In the genomic region with DNA sequence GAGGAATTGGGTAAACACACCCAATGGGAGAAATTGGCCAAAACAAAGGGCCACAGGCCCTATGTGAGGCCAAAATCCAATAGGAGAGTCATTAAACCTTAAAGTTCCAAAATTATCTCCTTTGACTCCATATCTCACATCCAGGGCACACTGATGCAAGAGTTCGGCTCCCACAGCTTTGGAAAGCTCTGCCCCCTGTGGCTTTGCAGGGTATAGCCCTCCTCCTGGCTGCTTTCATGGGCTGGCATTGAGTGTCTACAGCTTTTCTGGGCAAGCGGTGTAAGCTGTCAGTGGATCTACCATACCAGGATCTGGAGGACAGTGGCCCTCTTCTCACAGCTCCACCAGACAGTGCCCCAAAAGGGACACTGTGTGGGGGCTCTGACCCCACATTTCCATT, we compare ENCODE assay signal across 20 cellular contexts.
DNase-seq lines count a peak whose midpoint lies in the region; ATAC-seq and TF ChIP-seq lines count a peak whose summit lies in the region.
"Had no signal": no experiment of that assay in that cellular context is flagged by ENCODE, and none has a peak within 500 bp of the region (broad histone marks: within the 10 kb centered on the region; RNA-seq: fewer than 3 reads in every experiment).

No MANE protein-coding gene starts in this region.

- no TSS peak for BruUV-seq in HCT116 (replicated peaks; lab: Mats Ljungman, UMichigan)

- H3K4me1 Mint-ChIP-seq in WTC11 (peaks cover 6% of the 10 kb centered on the region; the same call in 1 of the 2 replicates), osteocyte (ENCODE audit: unreplicated experiment) (no peaks in the 10 kb centered on the region)
- H3K4me1 Mint-ChIP-seq: activated CD4-positive, alpha-beta T cell treated with anti-CD3 and anti-CD28 coated beads, Interleukin-2, amount 10 ng/mL, durations not matched to agents 7 days and 5 days had no signal

- no peaks in the 10 kb centered on the region for H3K9me2 ChIP-seq in HCT116 (ENCODE audit: insufficient read depth)

- CTCF ChIA-PET in HCT116 (lab: Charles Lee) (interaction anchor here (1.3 to 1.7 kb wide), 2 partner anchors 10 to 12 kb away, joined by 4 to 5 read pairs; no protein-coding TSS in a partner anchor), WTC11 (lab: Charles Lee) (interaction anchor here (1.4 kb wide), 2 partner anchors 12 to 13 kb away, joined by 3 to 5 read pairs; no protein-coding TSS in a partner anchor)

- POLR2A ChIA-PET in HCT116 (lab: Charles Lee): no interaction called here
- POLR2A ChIA-PET in WTC11 (lab: Charles Lee): no interaction called here

- H3K36me3 ChIP-seq in BE2C (no peaks in the 10 kb centered on the region), HCT116 (ENCODE audit: control insufficient read depth in 1 of 2, insufficient read depth in 2 of 2, low read length in 2 of 2) (no peaks in the 10 kb centered on the region)
- H3K36me3 ChIP-seq: colonic mucosa, gastrocnemius medialis, upper lobe of left lung had no signal

- no peak overlapping the region for H3K4me2 ChIP-seq in HCT116 (ENCODE audit: low read length)

- no peak overlapping the region for H2AFZ ChIP-seq in HCT116 (ENCODE audit: low read depth, low read length, poor library complexity, severe bottlenecking)

- ATAC-seq in HCT116 (peak; percentile 84), WTC11 (peak; percentile 53; the same call in 1 of the 2 replicates), foreskin keratinocyte (no peak), left colon (no peak)
- ATAC-seq: gastrocnemius medialis; stimulated activated naive CD8-positive, alpha-beta T cell treated with anti-CD3 and anti-CD28 coated beads, Interleukin-15, Interleukin-2, amounts not matched to agents 100 U/mL and 50 U/mL, for 24 hours had no signal

- no peak overlapping the region for H3K4me3 ChIP-seq in BE2C (ENCODE audit: low read depth, low read length)
- no peak overlapping the region for H3K4me3 ChIP-seq in HCT116 (replicated peaks in 1 of 2; ENCODE audit: low read depth in 1 of 2, low read length in 2 of 2)
- H3K4me3 ChIP-seq: colonic mucosa, gastrocnemius medialis, upper lobe of left lung had no signal

- no peaks in the 10 kb centered on the region for H3K79me2 ChIP-seq in HCT116 (ENCODE audit: insufficient read depth, low read length)

- no peak for TF ChIP-seq POLR2A in HCT116 (IDR thresholded peaks at IDR 0.05; ENCODE audit: borderline replicate concordance, extremely low read depth, insufficient read depth, insufficient read length)

- H3K27ac Mint-ChIP-seq in WTC11: no peak overlapping the region
- H3K27ac Mint-ChIP-seq in osteocyte (ENCODE audit: unreplicated experiment): no peak overlapping the region
- H3K27ac Mint-ChIP-seq: activated CD4-positive, alpha-beta T cell treated with anti-CD3 and anti-CD28 coated beads, Interleukin-2, amount 10 ng/mL, durations not matched to agents 7 days and 5 days had no signal

- TF ChIP-seq CTCF in BE2C (IDR thresholded peaks at IDR 0.05; ENCODE audit: low read depth, low read length) (peak; percentile 14; the same call in 1 of the 2 replicates), HCT116 (IDR thresholded peaks at IDR 0.05 in 2 of 3, conservative IDR thresholded peaks at IDR 0.05 in 1 of 3; ENCODE audit: borderline replicate concordance in 1 of 3, insufficient read depth in 1 of 3, low read depth in 2 of 3, low read length in 2 of 3) (peak in 2 of 3 experiments; percentile 41 to 42; a peak in 4 of 6 replicates), WTC11 (IDR thresholded peaks at IDR 0.05) (no peak), foreskin keratinocyte (conservative IDR thresholded peaks at IDR 0.05) (peak; percentile 37), osteocyte (IDR thresholded peaks at IDR 0.05) (no peak)

- H3K36me3 Mint-ChIP-seq in WTC11 (peaks cover 22% of the 10 kb centered on the region), osteocyte (ENCODE audit: unreplicated experiment) (no peaks in the 10 kb centered on the region)

- H3K4me1 ChIP-seq in BE2C (no peaks in the 10 kb centered on the region), HCT116 (ENCODE audit: control insufficient read depth in 1 of 2, insufficient read depth in 2 of 2, low read length in 2 of 2) (no peaks in the 10 kb centered on the region), foreskin keratinocyte (no peaks in the 10 kb centered on the region)
- H3K4me1 ChIP-seq: colonic mucosa, gastrocnemius medialis, upper lobe of left lung had no signal

- no peak for TF ChIP-seq RAD21 in HCT116 (IDR thresholded peaks at IDR 0.05; ENCODE audit: low read depth)

- peaks cover 28% of the 10 kb centered on the region for H3K9me3 Mint-ChIP-seq in WTC11
- no peaks in the 10 kb centered on the region for H3K9me3 Mint-ChIP-seq in osteocyte (ENCODE audit: unreplicated experiment)

- H3K9me3 ChIP-seq in BE2C (no peaks in the 10 kb centered on the region), HCT116 (ENCODE audit: control insufficient read depth in 1 of 2, insufficient read depth in 1 of 2, low read depth in 1 of 2, low read length in 2 of 2) (peaks cover 0 to 6% of the 10 kb centered on the region in 2 experiments; a peak in 1 of 4 replicates)
- H3K9me3 ChIP-seq: colonic mucosa, gastrocnemius medialis had no signal

- H3K27ac ChIP-seq in HCT116 (ENCODE audit: low read depth, low read length) (no peak overlapping the region), foreskin keratinocyte (no peak overlapping the region)
- H3K27ac ChIP-seq: colonic mucosa, gastrocnemius medialis, upper lobe of left lung had no signal

- RAD21 ChIA-PET in HCT116 (lab: Charles Lee; ENCODE audit: low non-redundant PET in 1 of 2, low total read pairs in 2 of 2, uncharacterized antibody in 2 of 2, unreplicated experiment in 2 of 2): no interaction called here

- no peaks in the 10 kb centered on the region; the same call in none of the 2 replicates for H3K27me3 Mint-ChIP-seq in WTC11 (ENCODE audit: low read depth)
- H3K27me3 Mint-ChIP-seq in osteocyte (ENCODE audit: unreplicated experiment): peaks cover 2% of the 10 kb centered on the region
- H3K27me3 Mint-ChIP-seq: activated CD4-positive, alpha-beta T cell treated with anti-CD3 and anti-CD28 coated beads, Interleukin-2, amount 10 ng/mL, durations not matched to agents 7 days and 5 days had no signal

- H3K9ac ChIP-seq in HCT116 (ENCODE audit: low read length): no peak overlapping the region

- intact Hi-C loops in HCT116 (cut with micrococcal nuclease) (no loop called here), left colon (cut with DNase I, micrococcal nuclease) (no loop called here)

- DNase-seq in BE2C: no peak
- no peak for DNase-seq in HCT116 (ENCODE audit: low read depth, low spot score)
- peak; percentile 13 for DNase-seq in WTC11 (ENCODE audit: low spot score)
- DNase-seq in foreskin keratinocyte: no peak
- DNase-seq in AG20443 (ENCODE audit: low spot score): no peak
- DNase-seq in left colon: no peak
- DNase-seq in osteocyte (ENCODE audit: extremely low spot score, unreplicated experiment): no peak
- no peak for DNase-seq in NCI-H2029 (lab: John Stamatoyannopoulos, UW)
- DNase-seq: activated CD4-positive, alpha-beta T cell treated with anti-CD3 and anti-CD28 coated beads, Interleukin-2, amount 10 ng/mL, durations not matched to agents 7 days and 5 days; amygdala; colonic mucosa; COR-L47; gastrocnemius medialis; Karpas-422; midbrain; NCI-H1417; retina; stimulated activated CD4-positive, alpha-beta T cell treated with anti-CD3 and anti-CD28 coated beads, Interleukin-15, amount 100 ng/mL, for 24 hours; stimulated activated naive CD8-positive, alpha-beta T cell treated with anti-CD3 and anti-CD28 coated beads, Interleukin-15, Interleukin-2, amounts not matched to agents 100 U/mL and 50 U/mL, for 24 hours; upper lobe of left lung had no signal

- no peaks in the 10 kb centered on the region for H4K20me1 ChIP-seq in HCT116 (ENCODE audit: insufficient read depth)

- H3K4me3 Mint-ChIP-seq in WTC11: no peak overlapping the region
- no peak overlapping the region for H3K4me3 Mint-ChIP-seq in osteocyte (ENCODE audit: unreplicated experiment)
- H3K4me3 Mint-ChIP-seq: activated CD4-positive, alpha-beta T cell treated with anti-CD3 and anti-CD28 coated beads, Interleukin-2, amount 10 ng/mL, durations not matched to agents 7 days and 5 days had no signal

- H3K27me3 ChIP-seq in BE2C (no peaks in the 10 kb centered on the region), HCT116 (ENCODE audit: insufficient read depth, low read length) (no peaks in the 10 kb centered on the region), foreskin keratinocyte (no peaks in the 10 kb centered on the region)
- H3K27me3 ChIP-seq: colonic mucosa, gastrocnemius medialis, upper lobe of left lung had no signal

TF ChIP-seq in HCT116, 20 proteins besides CTCF, POLR2A, EP300 and RAD21:
- TF ChIP-seq TCF7L2 (IDR thresholded peaks at IDR 0.05; ENCODE audit: borderline replicate concordance, extremely low read depth, insufficient read depth, insufficient read length) (no peak), EGR1 (IDR thresholded peaks at IDR 0.05; ENCODE audit: low read depth) (no peak), POLR2AphosphoS5 (IDR thresholded peaks at IDR 0.05; ENCODE audit: low read depth, low read length) (no peak)
- TF ChIP-seq, protein P1, sequence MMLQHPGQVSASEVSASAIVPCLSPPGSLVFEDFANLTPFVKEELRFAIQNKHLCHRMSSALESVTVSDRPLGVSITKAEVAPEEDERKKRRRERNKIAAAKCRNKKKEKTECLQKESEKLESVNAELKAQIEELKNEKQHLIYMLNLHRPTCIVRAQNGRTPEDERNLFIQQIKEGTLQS (IDR thresholded peaks at IDR 0.05): no peak

TF ChIP-seq in WTC11, 78 proteins besides CTCF, POLR2A, EP300 and RAD21:
- no peak for TF ChIP-seq FOXK1 (CRISPR knock-in tag; IDR thresholded peaks at IDR 0.05)
- TF ChIP-seq RELA (CRISPR knock-in tag; IDR thresholded peaks at IDR 0.05; ENCODE audit: borderline replicate concordance): no peak
- TF ChIP-seq ZNF416 (CRISPR knock-in tag; IDR thresholded peaks at IDR 0.05): no peak
- no peak for TF ChIP-seq GTF2I (CRISPR knock-in tag; conservative IDR thresholded peaks at IDR 0.05)
- TF ChIP-seq GABPB1 (CRISPR knock-in tag; IDR thresholded peaks at IDR 0.05): peak; percentile 55; the same call in 1 of the 2 replicates

Comparison
In these comparisons a context has a peak if more than half of its experiments do, and no peak if none do; other contexts are left out.
1. CTCF ChIP-seq: peak in BE2C (single experiment), HCT116 (2 of 3) and foreskin keratinocyte (single experiment); none in WTC11 (single experiment) and osteocyte (single experiment).
2. ATAC-seq: peak in HCT116 (single experiment) and WTC11 (single experiment); none in foreskin keratinocyte (single experiment) and left colon (single experiment).